ENCODE assay signal across 9 cellular contexts in genomic region chrX:46757593-46757992, GRCh38. TPM values are rescaled to one million over a fixed set of nuclear protein-coding genes. Genes with fewer than 3 reads are reported as not detected.
DNase-seq lines count a peak whose midpoint lies in the region; ATAC-seq and TF ChIP-seq lines count a peak whose summit lies in the region.
"Had no signal": no experiment of that assay in that cellular context is flagged by ENCODE, and none has a peak within 500 bp of the region (broad histone marks: within the 10 kb centered on the region; RNA-seq: fewer than 3 reads in every experiment).

No MANE protein-coding gene starts in this region.

- DNase-seq in G401 (ENCODE audit: low spot score) (peak; percentile 19), dermis microvascular lymphatic vessel endothelial cell (ENCODE audit: low read depth in 2 of 2) (peak; percentile 2 to 30), MG63 (no peak)
- no peak for DNase-seq in effector CD8-positive, alpha-beta T cell (lab: John Stamatoyannopoulos, UW)
- no peak for DNase-seq in central memory CD4-positive, alpha-beta T cell
- DNase-seq: substantia nigra had no signal

- H3K4me2 ChIP-seq in OCI-LY3 (ENCODE audit: low read length) = peak overlapping the region; percentile 80
- H3K4me2 ChIP-seq in parathyroid adenoma (ENCODE audit: low read length) = peak overlapping the region; percentile 64

- H3K4me3 ChIP-seq in OCI-LY3 (ENCODE audit: low read length) (peak overlapping the region; percentile 95), parathyroid adenoma (ENCODE audit: low read depth, low read length) (peak overlapping the region; percentile 61), MG63 (no peak overlapping the region)

- H3K9me3 ChIP-seq in OCI-LY3 (ENCODE audit: insufficient read depth, low read length) (no peaks in the 10 kb centered on the region), parathyroid adenoma (ENCODE audit: control insufficient read depth, low read length) (no peaks in the 10 kb centered on the region), MG63 (no peaks in the 10 kb centered on the region)

- TF ChIP-seq CTCF in OCI-LY3 (IDR thresholded peaks at IDR 0.05; ENCODE audit: low read depth, low read length) (no peak), parathyroid adenoma (IDR thresholded peaks at IDR 0.05) (no peak)

- H3K79me2 ChIP-seq in OCI-LY3 (ENCODE audit: low read length) (peaks cover 58% of the 10 kb centered on the region), parathyroid adenoma (no peaks in the 10 kb centered on the region)

- H3K4me1 ChIP-seq in OCI-LY3 (ENCODE audit: low read length) = peaks cover 43% of the 10 kb centered on the region
- no peaks in the 10 kb centered on the region for H3K4me1 ChIP-seq in parathyroid adenoma

- no peak for ATAC-seq in HG03095 (IDR thresholded peaks at IDR 0.05; ENCODE audit: unreplicated experiment)

- H3K27me3 ChIP-seq in OCI-LY3 (ENCODE audit: low read depth, low read length) (0 out of 2 replicates have a peak, but pooled peaks cover 3% of the 10 kb centered on the region), parathyroid adenoma (ENCODE audit: control insufficient read depth, insufficient read depth, low read length) (no peaks in the 10 kb centered on the region), MG63 (no peaks in the 10 kb centered on the region)

- H3K36me3 ChIP-seq in OCI-LY3 (replicated peaks; ENCODE audit: low read depth, low read length) (peaks cover 3% of the 10 kb centered on the region), parathyroid adenoma (ENCODE audit: control insufficient read depth, insufficient read depth, low read length) (no peaks in the 10 kb centered on the region), MG63 (no peaks in the 10 kb centered on the region)

- in situ Hi-C loops in G401 (cut with HindIII; ENCODE audit: low sequenced_read_pairs) = no loop called here

- H3K27ac ChIP-seq in OCI-LY3 (ENCODE audit: low read length) (peak overlapping the region; percentile 60), parathyroid adenoma (peak overlapping the region; percentile 73)

- H3K9ac ChIP-seq in OCI-LY3 (ENCODE audit: low read length) = peak overlapping the region; percentile 79
- no peak overlapping the region for H3K9ac ChIP-seq in parathyroid adenoma

- H2AFZ ChIP-seq in OCI-LY3 (ENCODE audit: low read depth, low read length) (no peak overlapping the region; the same call in 1 of the 2 replicates), parathyroid adenoma (peak overlapping the region; percentile 64)

- H4K20me1 ChIP-seq in OCI-LY3 (ENCODE audit: insufficient read depth, low read length) = peaks cover under 1% of the 10 kb centered on the region

RNA-seq across cellular contexts. Expression of gene SLC9A7, which starts 1.3 kb away (rescaled TPM):
- total RNA-seq in G401 (2014; rRNA removed; shearing (Covaris generic)) = 1.5 and 2.1 TPM in 2 replicates
- total RNA-seq in dermis microvascular lymphatic vessel endothelial cell = 8.2 and 9.0 TPM in 2 replicates
- 1.2 and 1.4 TPM in 2 replicates for total RNA-seq in MG63 (2014; rRNA removed; shearing (Covaris generic); ENCODE audit: low replicate concordance)

Comparison
In these comparisons a context has a peak if more than half of its experiments do, and no peak if none do; other contexts are left out.
1. DNase-seq: peak in G401 (single experiment) and dermis microvascular lymphatic vessel endothelial cell (2 of 2); none in effector CD8-positive, alpha-beta T cell (single experiment), central memory CD4-positive, alpha-beta T cell (single experiment) and MG63 (single experiment).